ENCODE assay signal across 1 cellular context in the genomic region with DNA sequence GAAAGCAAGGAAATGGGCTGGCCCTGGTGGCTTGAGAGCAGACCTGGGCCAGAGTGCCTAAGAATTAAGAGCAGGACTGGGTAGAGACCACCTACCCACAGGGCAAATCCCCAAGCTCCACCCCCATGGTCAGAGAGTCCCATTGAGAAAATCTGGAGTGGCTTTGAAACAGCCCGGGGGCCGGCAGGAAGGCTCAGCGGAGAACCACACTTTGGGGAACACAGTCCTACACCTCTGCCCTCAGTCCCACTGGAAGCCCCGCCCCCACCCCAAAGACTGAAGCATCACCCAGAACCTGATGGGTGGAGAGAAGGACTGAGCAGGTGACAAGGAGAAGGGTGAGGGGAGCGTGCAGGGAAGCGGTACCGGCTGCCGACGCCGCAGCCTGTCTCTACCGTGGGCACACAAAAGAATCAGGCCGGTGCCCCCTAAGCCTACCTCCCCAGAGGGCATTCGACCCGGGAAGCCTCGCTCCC.
TF ChIP-seq lines count a peak whose summit lies in the region.

No MANE protein-coding gene starts in this region.

TF ChIP-seq in GM23338, 12 proteins besides CTCF, POLR2A, EP300 and RAD21 (continued from another document):
- TF ChIP-seq, protein P1, sequence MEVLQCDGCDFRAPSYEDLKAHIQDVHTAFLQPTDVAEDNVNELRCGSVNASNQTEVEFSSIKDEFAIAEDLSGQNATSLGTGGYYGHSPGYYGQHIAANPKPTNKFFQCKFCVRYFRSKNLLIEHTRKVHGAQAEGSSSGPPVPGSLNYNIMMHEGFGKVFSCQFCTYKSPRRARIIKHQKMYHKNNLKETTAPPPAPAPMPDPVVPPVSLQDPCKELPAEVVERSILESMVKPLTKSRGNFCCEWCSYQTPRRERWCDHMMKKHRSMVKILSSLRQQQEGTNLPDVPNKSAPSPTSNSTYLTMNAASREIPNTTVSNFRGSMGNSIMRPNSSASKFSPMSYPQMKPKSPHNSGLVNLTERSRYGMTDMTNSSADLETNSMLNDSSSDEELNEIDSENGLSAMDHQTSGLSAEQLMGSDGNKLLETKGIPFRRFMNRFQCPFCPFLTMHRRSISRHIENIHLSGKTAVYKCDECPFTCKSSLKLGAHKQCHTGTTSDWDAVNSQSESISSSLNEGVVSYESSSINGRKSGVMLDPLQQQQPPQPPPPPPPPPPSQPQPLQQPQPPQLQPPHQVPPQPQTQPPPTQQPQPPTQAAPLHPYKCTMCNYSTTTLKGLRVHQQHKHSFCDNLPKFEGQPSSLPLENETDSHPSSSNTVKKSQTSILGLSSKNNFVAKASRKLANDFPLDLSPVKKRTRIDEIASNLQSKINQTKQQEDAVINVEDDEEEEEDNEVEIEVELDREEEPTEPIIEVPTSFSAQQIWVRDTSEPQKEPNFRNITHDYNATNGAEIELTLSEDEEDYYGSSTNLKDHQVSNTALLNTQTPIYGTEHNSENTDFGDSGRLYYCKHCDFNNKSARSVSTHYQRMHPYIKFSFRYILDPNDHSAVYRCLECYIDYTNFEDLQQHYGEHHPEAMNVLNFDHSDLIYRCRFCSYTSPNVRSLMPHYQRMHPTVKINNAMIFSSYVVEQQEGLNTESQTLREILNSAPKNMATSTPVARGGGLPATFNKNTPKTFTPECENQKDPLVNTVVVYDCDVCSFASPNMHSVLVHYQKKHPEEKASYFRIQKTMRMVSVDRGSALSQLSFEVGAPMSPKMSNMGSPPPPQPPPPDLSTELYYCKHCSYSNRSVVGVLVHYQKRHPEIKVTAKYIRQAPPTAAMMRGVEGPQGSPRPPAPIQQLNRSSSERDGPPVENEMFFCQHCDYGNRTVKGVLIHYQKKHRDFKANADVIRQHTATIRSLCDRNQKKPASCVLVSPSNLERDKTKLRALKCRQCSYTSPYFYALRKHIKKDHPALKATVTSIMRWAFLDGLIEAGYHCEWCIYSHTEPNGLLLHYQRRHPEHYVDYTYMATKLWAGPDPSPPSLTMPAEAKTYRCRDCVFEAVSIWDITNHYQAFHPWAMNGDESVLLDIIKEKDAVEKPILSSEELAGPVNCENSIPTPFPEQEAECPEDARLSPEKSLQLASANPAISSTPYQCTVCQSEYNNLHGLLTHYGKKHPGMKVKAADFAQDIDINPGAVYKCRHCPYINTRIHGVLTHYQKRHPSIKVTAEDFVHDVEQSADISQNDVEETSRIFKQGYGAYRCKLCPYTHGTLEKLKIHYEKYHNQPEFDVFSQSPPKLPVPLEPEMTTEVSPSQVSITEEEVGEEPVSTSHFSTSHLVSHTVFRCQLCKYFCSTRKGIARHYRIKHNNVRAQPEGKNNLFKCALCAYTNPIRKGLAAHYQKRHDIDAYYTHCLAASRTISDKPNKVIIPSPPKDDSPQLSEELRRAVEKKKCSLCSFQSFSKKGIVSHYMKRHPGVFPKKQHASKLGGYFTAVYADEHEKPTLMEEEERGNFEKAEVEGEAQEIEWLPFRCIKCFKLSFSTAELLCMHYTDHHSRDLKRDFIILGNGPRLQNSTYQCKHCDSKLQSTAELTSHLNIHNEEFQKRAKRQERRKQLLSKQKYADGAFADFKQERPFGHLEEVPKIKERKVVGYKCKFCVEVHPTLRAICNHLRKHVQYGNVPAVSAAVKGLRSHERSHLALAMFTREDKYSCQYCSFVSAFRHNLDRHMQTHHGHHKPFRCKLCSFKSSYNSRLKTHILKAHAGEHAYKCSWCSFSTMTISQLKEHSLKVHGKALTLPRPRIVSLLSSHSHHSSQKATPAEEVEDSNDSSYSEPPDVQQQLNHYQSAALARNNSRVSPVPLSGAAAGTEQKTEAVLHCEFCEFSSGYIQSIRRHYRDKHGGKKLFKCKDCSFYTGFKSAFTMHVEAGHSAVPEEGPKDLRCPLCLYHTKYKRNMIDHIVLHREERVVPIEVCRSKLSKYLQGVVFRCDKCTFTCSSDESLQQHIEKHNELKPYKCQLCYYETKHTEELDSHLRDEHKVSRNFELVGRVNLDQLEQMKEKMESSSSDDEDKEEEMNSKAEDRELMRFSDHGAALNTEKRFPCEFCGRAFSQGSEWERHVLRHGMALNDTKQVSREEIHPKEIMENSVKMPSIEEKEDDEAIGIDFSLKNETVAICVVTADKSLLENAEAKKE (CRISPR knock-in tag; IDR thresholded peaks at IDR 0.05): no peak
- no peak for TF ChIP-seq EZH2 (IDR thresholded peaks at IDR 0.05; ENCODE audit: low read depth, unreplicated experiment)
- TF ChIP-seq, protein P2, sequence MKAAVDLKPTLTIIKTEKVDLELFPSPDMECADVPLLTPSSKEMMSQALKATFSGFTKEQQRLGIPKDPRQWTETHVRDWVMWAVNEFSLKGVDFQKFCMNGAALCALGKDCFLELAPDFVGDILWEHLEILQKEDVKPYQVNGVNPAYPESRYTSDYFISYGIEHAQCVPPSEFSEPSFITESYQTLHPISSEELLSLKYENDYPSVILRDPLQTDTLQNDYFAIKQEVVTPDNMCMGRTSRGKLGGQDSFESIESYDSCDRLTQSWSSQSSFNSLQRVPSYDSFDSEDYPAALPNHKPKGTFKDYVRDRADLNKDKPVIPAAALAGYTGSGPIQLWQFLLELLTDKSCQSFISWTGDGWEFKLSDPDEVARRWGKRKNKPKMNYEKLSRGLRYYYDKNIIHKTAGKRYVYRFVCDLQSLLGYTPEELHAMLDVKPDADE (IDR thresholded peaks at IDR 0.05): no peak
- no peak for TF ChIP-seq STAT1 (IDR thresholded peaks at IDR 0.05; ENCODE audit: unreplicated experiment)
- TF ChIP-seq CREB1 (CRISPR knock-in tag; IDR thresholded peaks at IDR 0.05; ENCODE audit: low read depth): no peak
- no peak for TF ChIP-seq JUNB (IDR thresholded peaks at IDR 0.05; ENCODE audit: unreplicated experiment)
- no peak for TF ChIP-seq ZNF114 (CRISPR knock-in tag; IDR thresholded peaks at IDR 0.05)
- TF ChIP-seq ZNF331 (CRISPR knock-in tag; IDR thresholded peaks at IDR 0.05; ENCODE audit: low read depth): no peak
